12 cellular contexts compared by ENCODE assay signal in the genomic region with DNA sequence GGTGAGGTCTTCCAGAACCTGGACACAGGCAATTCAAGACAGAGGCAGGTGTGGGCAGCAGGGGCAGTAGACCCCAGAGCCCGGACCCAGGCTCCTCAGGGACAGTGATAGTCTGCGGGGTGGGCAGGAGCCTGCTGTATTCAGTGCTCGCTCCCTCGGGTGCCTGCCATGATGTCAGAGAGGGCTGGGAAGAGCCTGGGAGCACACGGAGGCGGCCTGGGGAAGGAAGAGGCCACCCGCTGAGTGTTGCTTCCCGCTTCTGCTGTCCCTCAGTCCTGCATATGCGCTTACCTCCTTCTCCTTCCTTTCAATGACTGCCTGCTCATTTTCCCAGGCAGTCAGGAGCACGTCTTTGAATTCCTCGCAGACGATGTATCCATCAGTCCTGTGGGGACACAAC. TPM values are rescaled to one million over a fixed set of nuclear protein-coding genes. Genes with fewer than 3 reads are reported as not detected.
DNase-seq lines count a peak whose midpoint lies in the region; ATAC-seq, FAIRE-seq and TF ChIP-seq lines count a peak whose summit lies in the region.
"Had no signal": no experiment of that assay in that cellular context is flagged by ENCODE, and none has a peak within 500 bp of the region (broad histone marks: within the 10 kb centered on the region; RNA-seq: fewer than 3 reads in every experiment).

No MANE protein-coding gene starts in this region.

- TF ChIP-seq CTCF in K562 (IDR thresholded peaks at IDR 0.05 in 2 of 3, conservative IDR thresholded peaks at IDR 0.05 in 1 of 3; ENCODE audit: insufficient read depth in 2 of 3, low read depth in 1 of 3, low read length in 3 of 3) (no peak), upper lobe of right lung (IDR thresholded peaks at IDR 0.05) (no peak)

- POLR2A ChIA-PET in K562 (lab: Yijun Ruan, JAX) = interaction anchor here (1.1 kb wide), 1 partner anchor 22 kb away, joined by 4 read pairs; a partner anchor contains a TSS

- ATAC-seq in Right ventricle myocardium superior (ENCODE audit: poor library complexity) (no peak), K562 (no peak), upper lobe of right lung (no peak), HG03045 (IDR thresholded peaks at IDR 0.05; ENCODE audit: unreplicated experiment) (no peak)

- no peaks in the 10 kb centered on the region for H3K27me3 ChIP-seq in K562 (ENCODE audit: control insufficient read depth in 2 of 2, insufficient read depth in 2 of 2, low read length in 2 of 2)
- no peaks in the 10 kb centered on the region for H3K27me3 ChIP-seq in upper lobe of right lung
- H3K27me3 ChIP-seq: SJSA1, tibial nerve had no signal

- no peaks in the 10 kb centered on the region for H3K9me3 ChIP-seq in K562 (replicated peaks; ENCODE audit: control insufficient read depth, insufficient read depth, low read depth, low read length)
- H3K9me3 ChIP-seq in upper lobe of right lung = no peaks in the 10 kb centered on the region
- H3K9me3 ChIP-seq: SJSA1, tibial nerve had no signal

- H3K79me2 ChIP-seq in K562 (ENCODE audit: control insufficient read depth, insufficient read depth, low read length) = no peaks in the 10 kb centered on the region
- H3K79me2 ChIP-seq: parathyroid adenoma had no signal

- H3K27ac ChIP-seq in K562 (ENCODE audit: extremely low read depth, low read depth, low read length) (no peak overlapping the region), upper lobe of right lung (peak overlapping the region; percentile 96)
- H3K27ac ChIP-seq: parathyroid adenoma, SJSA1 had no signal

- CTCF ChIA-PET in K562 (lab: Yijun Ruan, JAX; ENCODE audit: low intra/inter-chr PET ratio) = no interaction called here

- H3K36me3 ChIP-seq in K562 (ENCODE audit: control insufficient read depth, insufficient read depth, low read length) = peaks cover 73% of the 10 kb centered on the region; the same call in 2 of the 3 replicates
- peaks cover 53% of the 10 kb centered on the region for H3K36me3 ChIP-seq in upper lobe of right lung

- H3K4me2 ChIP-seq in K562 (ENCODE audit: insufficient read depth, low read length) = no peak overlapping the region

- TF ChIP-seq EP300 in K562 (IDR thresholded peaks at IDR 0.05; ENCODE audit: low read length) = no peak

- no peaks in the 10 kb centered on the region; the same call in 1 of the 2 replicates for H4K20me1 ChIP-seq in K562 (replicated peaks; ENCODE audit: control insufficient read depth, insufficient read depth, low read length)

- TF ChIP-seq POLR2A in K562 (conservative IDR thresholded peaks at IDR 0.05) = no peak

- in situ Hi-C loops in K562 (cut with MboI) = no loop called here

- no peaks in the 10 kb centered on the region for H3K9me1 ChIP-seq in K562 (ENCODE audit: control insufficient read depth, insufficient read depth, low read length)

- no peak overlapping the region for H3K4me3 ChIP-seq in K562
- no peak overlapping the region for H3K4me3 ChIP-seq in upper lobe of right lung
- H3K4me3 ChIP-seq: SJSA1, tibial nerve had no signal

- BruUV-seq in K562 (replicated peaks; lab: Mats Ljungman, UMichigan) = no TSS peak

- H3K4me1 ChIP-seq in K562 (replicated peaks in 1 of 2; ENCODE audit: control insufficient read depth in 2 of 2, insufficient read depth in 2 of 2, low read length in 2 of 2) (peaks cover 10 to 13% of the 10 kb centered on the region in 2 experiments), upper lobe of right lung (peaks cover 34% of the 10 kb centered on the region)
- H3K4me1 ChIP-seq: parathyroid adenoma had no signal

- no peak for FAIRE-seq in K562 (lab: Jason Lieb, UNC)

- intact Hi-C loops in cardiac septum (cut with DNase I) = no loop called here
- intact Hi-C loops in Right ventricle myocardium superior (cut with DNase I) = no loop called here
- intact Hi-C loops in K562 (cut with micrococcal nuclease) = no loop called here
- intact Hi-C loops in upper lobe of right lung (cut with DNase I) = no loop called here

- TF ChIP-seq RAD21 in K562 (CRISPR knock-in tag; conservative IDR thresholded peaks at IDR 0.05 in 1 of 2, IDR thresholded peaks at IDR 0.05 in 1 of 2) = no peak

- DNase-seq in cardiac septum (ENCODE audit: low spot score) = peak; percentile 54
- DNase-seq in Right ventricle myocardium superior = no peak
- DNase-seq in K562 (ENCODE audit: extremely low read depth in 1 of 4, low spot score in 3 of 4) = no peak
- peak; percentile 83 for DNase-seq in mesenteric fat pad (ENCODE audit: low spot score)
- no peak for DNase-seq in upper lobe of right lung
- DNase-seq in NCI-H748 treated with DMSO at 0.1 percent for 48 hours (lab: John Stamatoyannopoulos, UW) = no peak
- no peak for DNase-seq in NCI-H526 (lab: John Stamatoyannopoulos, UW)
- DNase-seq: foreskin fibroblast had no signal

- H3K9ac ChIP-seq in K562 (ENCODE audit: insufficient read depth in 1 of 2, low read depth in 2 of 2, low read length in 2 of 2) = 0 out of 4 replicates have a peak overlapping the region, but pooled peaks of 1 of the 2 experiments have one; percentile 24
- H3K9ac ChIP-seq: parathyroid adenoma had no signal

- no peak overlapping the region for H2AFZ ChIP-seq in K562 (ENCODE audit: low read depth, low read length)
- H2AFZ ChIP-seq: parathyroid adenoma had no signal

- WGBS in K562 (ENCODE audit: insufficient coverage, low coverage, missing lambda C conversion rate) = 84% methylated on average over 11 of the region's 12 CpGs

RNA-seq across cellular contexts. Expression of a gene that starts 22.8 kb away (rescaled TPM):
- total RNA-seq in cardiac septum (62.0 TPM), Right ventricle myocardium superior (32.1 TPM), K562 (2014; rRNA removed) (35.0 and 49.2 TPM in 2 replicates), K562 (2014; rRNA removed; fragmentation: Illumina TruSeq; extraction: Trizol) (32.9 and 35.7 TPM in 2 replicates), K562 (2015; rRNA removed; fragmentation: Illumina TruSeq; extraction: Trizol) (41.1 and 42.9 TPM in 2 replicates), K562 (2021) (38.9 and 39.7 TPM in 2 replicates), mesenteric fat pad (99.3 TPM), upper lobe of right lung (86.3 TPM)
- 45.4 and 56.1 TPM in 2 replicates for total RNA-seq in K562 (2011; cell fraction: chromatin; rRNA removed; ENCODE audit: low replicate concordance)
- total RNA-seq in K562 (2011; cell fraction: nucleolus; rRNA removed) = 65.7 and 72.4 TPM in 2 replicates
- total RNA-seq in K562 (2011; cell fraction: nucleoplasm; rRNA removed) = 57.3 and 58.4 TPM in 2 replicates
- polyA plus RNA-seq in K562 (2011; rRNA removed) (41.9 and 50.8 TPM in 2 replicates), K562 (2014; fragmentation: Illumina TruSeq; extraction: Trizol) (41.5 and 46.1 TPM in 2 replicates), K562 (2014; fragmentation: Nextera tagmentation; extraction: Ambion mirVana) (10 to 100 TPM; 16.7 to 29.4 TPM), K562 (2014; rRNA removed) (32.7 and 37.5 TPM in 2 replicates)
- polyA plus RNA-seq in K562 (2011; cell fraction: cytosol; rRNA removed) = 46.0 and 54.1 TPM in 2 replicates
- 73.1 and 80.6 TPM in 2 replicates for polyA plus RNA-seq in K562 (2011; cell fraction: nucleus; rRNA removed)
- polyA plus RNA-seq in K562 (2012) = 32.9 and 33.9 TPM in 2 replicates
- 32.4 and 38.1 TPM in 2 replicates for polyA minus RNA-seq in K562 (2011; rRNA and poly(A)+ RNA removed)
- polyA minus RNA-seq in K562 (2011; cell fraction: cytosol; rRNA and poly(A)+ RNA removed) = 21.2 TPM in 2 replicates
- polyA minus RNA-seq in K562 (2011; cell fraction: nucleus; rRNA and poly(A)+ RNA removed) = 17.1 and 22.2 TPM in 2 replicates

RNA-seq across cellular contexts. Expression of a gene that starts 22.9 kb away (rescaled TPM):
- total RNA-seq in cardiac septum (23.0 TPM), Right ventricle myocardium superior (35.9 TPM), K562 (2014; rRNA removed) (70.9 and 77.2 TPM in 2 replicates), K562 (2014; rRNA removed; fragmentation: Illumina TruSeq; extraction: Trizol) (70.9 and 79.2 TPM in 2 replicates), K562 (2015; rRNA removed; fragmentation: Illumina TruSeq; extraction: Trizol) (56.5 and 61.2 TPM in 2 replicates), K562 (2021) (53.5 and 55.4 TPM in 2 replicates), mesenteric fat pad (18.1 TPM), upper lobe of right lung (12.0 TPM)
- 8.4 and 13.9 TPM in 2 replicates for total RNA-seq in K562 (2011; cell fraction: chromatin; rRNA removed; ENCODE audit: low replicate concordance)
- total RNA-seq in K562 (2011; cell fraction: nucleolus; rRNA removed) = 7.5 and 9.3 TPM in 2 replicates
- total RNA-seq in K562 (2011; cell fraction: nucleoplasm; rRNA removed) = 11.0 and 15.7 TPM in 2 replicates
- polyA plus RNA-seq in K562 (2011; rRNA removed) (46.2 and 68.4 TPM in 2 replicates), K562 (2014; fragmentation: Illumina TruSeq; extraction: Trizol) (89.0 and 105 TPM in 2 replicates), K562 (2014; fragmentation: Nextera tagmentation; extraction: Ambion mirVana) (100 to 1,000 TPM; 152 to 225 TPM), K562 (2014; rRNA removed) (81.3 and 81.7 TPM in 2 replicates)
- polyA plus RNA-seq in K562 (2011; cell fraction: cytosol; rRNA removed) = 27.7 and 40.4 TPM in 2 replicates
- polyA plus RNA-seq in K562 (2011; cell fraction: nucleus; rRNA removed) = 15.4 and 19.6 TPM in 2 replicates
- 32.4 and 47.1 TPM in 2 replicates for polyA plus RNA-seq in K562 (2012)
- polyA minus RNA-seq in K562 (2011; rRNA and poly(A)+ RNA removed) = 48.2 and 54.4 TPM in 2 replicates
- 19.5 and 24.8 TPM in 2 replicates for polyA minus RNA-seq in K562 (2011; cell fraction: cytosol; rRNA and poly(A)+ RNA removed)
- 6.1 and 12.2 TPM in 2 replicates for polyA minus RNA-seq in K562 (2011; cell fraction: nucleus; rRNA and poly(A)+ RNA removed)

RNA-seq across cellular contexts. Expression of a gene that starts 30.8 kb away (rescaled TPM):
- 16.7 TPM for total RNA-seq in cardiac septum
- total RNA-seq in Right ventricle myocardium superior = 7.7 TPM
- total RNA-seq in K562 (2011; cell fraction: chromatin; rRNA removed; ENCODE audit: low replicate concordance) = 61.0 and 92.1 TPM in 2 replicates
- total RNA-seq in K562 (2011; cell fraction: nucleolus; rRNA removed) = 32.5 and 33.7 TPM in 2 replicates
- total RNA-seq in K562 (2011; cell fraction: nucleoplasm; rRNA removed) = 45.0 and 59.2 TPM in 2 replicates
- 51.8 and 54.1 TPM in 2 replicates for total RNA-seq in K562 (2014; rRNA removed)
- total RNA-seq in K562 (2014; rRNA removed; fragmentation: Illumina TruSeq; extraction: Trizol) = 41.2 and 49.8 TPM in 2 replicates
- total RNA-seq in K562 (2015; rRNA removed; fragmentation: Illumina TruSeq; extraction: Trizol) = 41.3 and 44.2 TPM in 2 replicates
- 44.5 and 54.0 TPM in 2 replicates for total RNA-seq in K562 (2021)
- polyA plus RNA-seq in K562 (2011; rRNA removed) = 25.1 and 25.5 TPM in 2 replicates
- polyA plus RNA-seq in K562 (2011; cell fraction: cytosol; rRNA removed) = 11.7 and 15.8 TPM in 2 replicates
- polyA plus RNA-seq in K562 (2011; cell fraction: nucleus; rRNA removed) = 76.2 and 81.9 TPM in 2 replicates
- 41.7 and 44.5 TPM in 2 replicates for polyA plus RNA-seq in K562 (2012)
- 54.4 and 54.7 TPM in 2 replicates for polyA plus RNA-seq in K562 (2014; fragmentation: Illumina TruSeq; extraction: Trizol)
- polyA plus RNA-seq in K562 (2014; fragmentation: Nextera tagmentation; extraction: Ambion mirVana) = 1 to 10 TPM; 3.8 to 4.1 TPM
- polyA plus RNA-seq in K562 (2014; rRNA removed) = 33.8 and 42.4 TPM in 2 replicates
- 30.9 and 32.3 TPM in 2 replicates for polyA minus RNA-seq in K562 (2011; rRNA and poly(A)+ RNA removed)
- 24.0 and 24.8 TPM in 2 replicates for polyA minus RNA-seq in K562 (2011; cell fraction: cytosol; rRNA and poly(A)+ RNA removed)
- 34.9 and 53.4 TPM in 2 replicates for polyA minus RNA-seq in K562 (2011; cell fraction: nucleus; rRNA and poly(A)+ RNA removed)
- total RNA-seq in mesenteric fat pad = 24.8 TPM
- 36.1 TPM for total RNA-seq in upper lobe of right lung

RNA-seq across cellular contexts. Expression of a gene that starts 31.0 kb away (rescaled TPM):
- total RNA-seq in cardiac septum (13.2 TPM), Right ventricle myocardium superior (16.8 TPM), K562 (2014; rRNA removed) (32.6 and 33.8 TPM in 2 replicates), K562 (2014; rRNA removed; fragmentation: Illumina TruSeq; extraction: Trizol) (64.7 and 73.9 TPM in 2 replicates), K562 (2015; rRNA removed; fragmentation: Illumina TruSeq; extraction: Trizol) (54.4 and 61.2 TPM in 2 replicates), K562 (2021) (38.5 and 46.4 TPM in 2 replicates), mesenteric fat pad (10.0 TPM), upper lobe of right lung (8.8 TPM)
- 11.3 and 17.2 TPM in 2 replicates for total RNA-seq in K562 (2011; cell fraction: chromatin; rRNA removed; ENCODE audit: low replicate concordance)
- total RNA-seq in K562 (2011; cell fraction: nucleolus; rRNA removed) = 7.4 and 9.3 TPM in 2 replicates
- total RNA-seq in K562 (2011; cell fraction: nucleoplasm; rRNA removed) = 14.2 and 25.6 TPM in 2 replicates
- polyA plus RNA-seq in K562 (2011; rRNA removed) (34.0 and 48.7 TPM in 2 replicates), K562 (2014; fragmentation: Illumina TruSeq; extraction: Trizol) (48.6 and 55.2 TPM in 2 replicates), K562 (2014; fragmentation: Nextera tagmentation; extraction: Ambion mirVana) (100 to 1,000 TPM; 180 to 203 TPM), K562 (2014; rRNA removed) (61.6 and 75.1 TPM in 2 replicates)
- 3.6 and 12.9 TPM in 2 replicates for polyA plus RNA-seq in K562 (2011; cell fraction: cytosol; rRNA removed)
- 3.1 and 6.0 TPM in 2 replicates for polyA plus RNA-seq in K562 (2011; cell fraction: nucleus; rRNA removed)
- 31.9 and 61.8 TPM in 2 replicates for polyA plus RNA-seq in K562 (2012)
- 14.8 and 16.0 TPM in 2 replicates for polyA minus RNA-seq in K562 (2011; rRNA and poly(A)+ RNA removed)
- 4.3 and 6.0 TPM in 2 replicates for polyA minus RNA-seq in K562 (2011; cell fraction: cytosol; rRNA and poly(A)+ RNA removed)
- 5.5 and 7.6 TPM in 2 replicates for polyA minus RNA-seq in K562 (2011; cell fraction: nucleus; rRNA and poly(A)+ RNA removed)

Comparison
In these comparisons a context has a peak if more than half of its experiments do, and no peak if none do; other contexts are left out.
1. DNase-seq: peak in cardiac septum (single experiment) and mesenteric fat pad (single experiment); none in Right ventricle myocardium superior (single experiment), K562 (0 of 4), upper lobe of right lung (single experiment), NCI-H748 treated with DMSO at 0.1 percent for 48 hours (single experiment) and NCI-H526 (0 of 2).